In genomic region chr18:812673-813404, GRCh38 we compare ENCODE assay signal across 8 cellular contexts. TPM values are rescaled to one million over a fixed set of nuclear protein-coding genes. Genes with fewer than 3 reads are reported as not detected.
DNase-seq lines count a peak whose midpoint lies in the region; ATAC-seq and TF ChIP-seq lines count a peak whose summit lies in the region.

No MANE protein-coding gene starts in this region.

- H3K4me1 Mint-ChIP-seq in HFFc6 (ENCODE audit: low read depth) = peaks cover 48% of the 10 kb centered on the region

- H3K27ac Mint-ChIP-seq in HFFc6 = peak overlapping the region; percentile 98

- ATAC-seq in left lobe of liver = peak; percentile 38

- peaks cover 1% of the 10 kb centered on the region; the same call in 1 of the 2 replicates for H3K27me3 Mint-ChIP-seq in HFFc6 (ENCODE audit: insufficient read depth)

- TF ChIP-seq CTCF in HFFc6 (IDR thresholded peaks at IDR 0.05) = no peak
- no peak for TF ChIP-seq CTCF in choroid plexus epithelial cell (conservative IDR thresholded peaks at IDR 0.05; ENCODE audit: low read depth, low read length)

- H3K36me3 Mint-ChIP-seq in HFFc6 (ENCODE audit: low read depth) = peaks cover 12% of the 10 kb centered on the region

- H3K9me3 Mint-ChIP-seq in HFFc6 = peaks cover 10% of the 10 kb centered on the region; the same call in 1 of the 2 replicates

- DNase-seq in HFFc6 = peak; percentile 68
- DNase-seq in NCI-H1105 treated with DMSO at 0.1 percent for 48 hours (lab: John Stamatoyannopoulos, UW) = peak; percentile 32
- DNase-seq in activated CD4-positive, CD25-positive, alpha-beta regulatory T cell treated with anti-CD3 and anti-CD28 coated beads, Interleukin-2, amount 50 U/mL, for 72 hours = peak; percentile 69
- DNase-seq in choroid plexus epithelial cell (ENCODE audit: low read depth) = peak; percentile 80
- peak; percentile 71 for DNase-seq in left lobe of liver (ENCODE audit: low spot score)
- DNase-seq in stimulated activated CD4-positive, alpha-beta T cell treated with anti-CD3 and anti-CD28 coated beads, Interleukin-4, amount 100 ng/mL, for 1 hour = peak; percentile 57
- no peak for DNase-seq in NCI-H1694 treated with DMSO at 0.1 percent for 48 hours (lab: John Stamatoyannopoulos, UW)

- H3K4me3 ChIP-seq in GM08714 (ENCODE audit: low read length) (peak overlapping the region; percentile 80), choroid plexus epithelial cell (ENCODE audit: low read depth, low read length) (peak overlapping the region; percentile 93)

- peak overlapping the region; percentile 93 for H3K4me3 Mint-ChIP-seq in HFFc6

RNA-seq across cellular contexts. Expression of gene YES1, which starts 0.8 kb away (rescaled TPM):
- 10 to 100 TPM; 30.6 to 57.8 (median 46.5) TPM for total RNA-seq in HFFc6 (2021; fragmentation: NEBNext Ultra II Directional; extraction: Animal tissue kit (Norgen Biotek cat#: 25700))
- 31.1 TPM for total RNA-seq in left lobe of liver
